In the genomic region with DNA sequence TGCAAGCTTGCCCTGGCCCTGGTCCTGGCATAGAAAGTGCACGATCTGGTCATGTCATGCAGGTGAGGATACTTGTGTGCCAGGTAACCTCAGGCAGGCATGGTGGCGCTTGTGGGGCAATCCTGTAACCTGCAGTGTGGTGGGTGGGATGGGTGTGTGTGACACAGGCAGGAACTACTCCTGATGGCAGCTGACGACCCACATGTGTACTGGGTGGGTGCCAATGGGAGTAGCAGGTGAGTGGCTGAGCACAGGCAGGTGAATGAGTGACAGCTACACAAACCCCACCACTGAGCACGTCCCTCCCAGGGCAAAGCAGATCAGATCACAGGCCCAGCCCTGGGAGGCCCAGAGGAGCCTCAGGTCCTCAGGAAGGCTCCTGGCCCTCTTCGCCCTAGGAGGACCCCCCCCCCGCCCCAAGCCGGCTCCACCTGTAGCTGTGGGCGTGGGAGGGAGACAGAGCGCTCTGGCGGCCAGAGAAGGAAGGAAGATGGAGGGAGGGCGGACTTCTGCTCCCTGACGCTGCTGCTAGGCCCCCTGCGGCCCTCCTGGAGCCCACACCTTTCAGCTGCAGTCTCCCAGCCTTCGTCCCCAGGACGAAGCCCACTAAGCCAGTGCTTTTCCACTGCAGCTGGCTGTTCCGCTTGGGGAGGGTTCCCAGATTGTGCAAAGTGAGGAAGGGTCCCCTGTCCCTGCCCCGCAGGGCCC, we compare ENCODE assay signal across 1 cellular context.
TF ChIP-seq lines count a peak whose summit lies in the region.

No MANE protein-coding gene starts in this region.

TF ChIP-seq in GM12878, 131 proteins besides CTCF, POLR2A, EP300 and RAD21:
- TF ChIP-seq, protein P1, sequence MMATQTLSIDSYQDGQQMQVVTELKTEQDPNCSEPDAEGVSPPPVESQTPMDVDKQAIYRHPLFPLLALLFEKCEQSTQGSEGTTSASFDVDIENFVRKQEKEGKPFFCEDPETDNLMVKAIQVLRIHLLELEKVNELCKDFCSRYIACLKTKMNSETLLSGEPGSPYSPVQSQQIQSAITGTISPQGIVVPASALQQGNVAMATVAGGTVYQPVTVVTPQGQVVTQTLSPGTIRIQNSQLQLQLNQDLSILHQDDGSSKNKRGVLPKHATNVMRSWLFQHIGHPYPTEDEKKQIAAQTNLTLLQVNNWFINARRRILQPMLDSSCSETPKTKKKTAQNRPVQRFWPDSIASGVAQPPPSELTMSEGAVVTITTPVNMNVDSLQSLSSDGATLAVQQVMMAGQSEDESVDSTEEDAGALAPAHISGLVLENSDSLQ (IDR thresholded peaks at IDR 0.05) = peak; percentile 34; the same call in 1 of the 2 replicates
- no peak for TF ChIP-seq CBFB (IDR thresholded peaks at IDR 0.05; ENCODE audit: low read depth)
